1 cellular context compared by ENCODE assay signal in genomic region chr12:10365716-10366433, GRCh38.
TF ChIP-seq lines count a peak whose summit lies in the region.

No MANE protein-coding gene starts in this region.

TF ChIP-seq in K562, 482 proteins besides CTCF, POLR2A, EP300 and RAD21:
- TF ChIP-seq ZNF592 (IDR thresholded peaks at IDR 0.05) (0 out of 2 replicates have a peak, but pooled peaks have one; percentile 19), E2F1 (CRISPR knock-in tag; IDR thresholded peaks at IDR 0.05) (no peak), NCOA2 (IDR thresholded peaks at IDR 0.05; ENCODE audit: partially characterized antibody in 2 of 2) (no peak), ZFX (CRISPR knock-in tag; IDR thresholded peaks at IDR 0.05) (no peak), HNRNPK (IDR thresholded peaks at IDR 0.05; ENCODE audit: low read depth, low read length, poor library complexity, severe bottlenecking) (no peak), ELF1 (tag; IDR thresholded peaks at IDR 0.05) (peak; percentile 33; the same call in 1 of the 2 replicates), SP1 (CRISPR knock-in tag; IDR thresholded peaks at IDR 0.05) (0 out of 2 replicates have a peak, but pooled peaks have one; percentile 26), LCOR (CRISPR knock-in tag; IDR thresholded peaks at IDR 0.05) (no peak), SPI1 (IDR thresholded peaks at IDR 0.05; ENCODE audit: borderline replicate concordance, low read depth, low read length) (0 out of 2 replicates have a peak, but pooled peaks have one; percentile 2), STAT6 (CRISPR knock-in tag; IDR thresholded peaks at IDR 0.05) (no peak), C11orf30 (IDR thresholded peaks at IDR 0.05; ENCODE audit: low read depth) (no peak), ESRRA (IDR thresholded peaks at IDR 0.05; ENCODE audit: borderline replicate concordance, low read depth) (no peak)
TF ChIP-seq in K562: peak in this region for 4.
